In genomic region chr1:10450156-10450801, GRCh38 we compare ENCODE assay signal across 20 cellular contexts. TPM values are rescaled to one million over a fixed set of nuclear protein-coding genes. Genes with fewer than 3 reads are reported as not detected.
DNase-seq lines count a peak whose midpoint lies in the region; ATAC-seq and TF ChIP-seq lines count a peak whose summit lies in the region.
"Had no signal": no experiment of that assay in that cellular context is flagged by ENCODE, and none has a peak within 500 bp of the region (broad histone marks: within the 10 kb centered on the region; RNA-seq: fewer than 3 reads in every experiment).

No MANE protein-coding gene starts in this region.

- H3K9me3 ChIP-seq in right cardiac atrium (ENCODE audit: control insufficient read depth, low read length) (no peaks in the 10 kb centered on the region), upper lobe of right lung (no peaks in the 10 kb centered on the region)
- H3K9me3 ChIP-seq: upper lobe of left lung had no signal

- ATAC-seq in right cardiac atrium (peak; percentile 13 to 33), upper lobe of right lung (peak; percentile 21), GM18498 (IDR thresholded peaks at IDR 0.05; ENCODE audit: unreplicated experiment) (no peak)
- ATAC-seq: naive thymus-derived CD4-positive, alpha-beta T cell had no signal

- intact Hi-C loops in right cardiac atrium (cut with DNase I) (no loop called here), cardiac septum (cut with DNase I) (no loop called here), upper lobe of right lung (cut with DNase I) (no loop called here)

- H3K27ac Mint-ChIP-seq in glutamatergic neuron (ENCODE audit: unreplicated experiment): peak overlapping the region; percentile 60
- H3K27ac Mint-ChIP-seq: naive thymus-derived CD4-positive, alpha-beta T cell; stimulated activated naive CD8-positive, alpha-beta T cell treated with anti-CD3 and anti-CD28 coated beads, Interleukin-15, Interleukin-2, amounts not matched to agents 100 ng/mL and 50 ng/mL, for 24 hours had no signal

- no peak for TF ChIP-seq CTCF in glutamatergic neuron (IDR thresholded peaks at IDR 0.05; ENCODE audit: partially characterized antibody, unreplicated experiment)
- no peak for TF ChIP-seq CTCF in upper lobe of right lung (IDR thresholded peaks at IDR 0.05)

- H3K36me3 ChIP-seq in upper lobe of right lung: no peaks in the 10 kb centered on the region
- H3K36me3 ChIP-seq: upper lobe of left lung had no signal

- H3K27ac ChIP-seq in right cardiac atrium (ENCODE audit: low read length) (no peak overlapping the region), upper lobe of right lung (no peak overlapping the region)
- H3K27ac ChIP-seq: 22Rv1, upper lobe of left lung had no signal

- H3K9me3 Mint-ChIP-seq in glutamatergic neuron (ENCODE audit: unreplicated experiment): no peaks in the 10 kb centered on the region
- H3K9me3 Mint-ChIP-seq: naive thymus-derived CD4-positive, alpha-beta T cell; stimulated activated naive CD8-positive, alpha-beta T cell treated with anti-CD3 and anti-CD28 coated beads, Interleukin-15, Interleukin-2, amounts not matched to agents 100 ng/mL and 50 ng/mL, for 24 hours had no signal

- no peaks in the 10 kb centered on the region for H3K36me3 Mint-ChIP-seq in glutamatergic neuron (ENCODE audit: unreplicated experiment)

- WGBS in right cardiac atrium: 79% methylated on average over 21 of the region's 21 CpGs

- H3K4me1 Mint-ChIP-seq in glutamatergic neuron (ENCODE audit: low read depth, unreplicated experiment): peaks cover 20% of the 10 kb centered on the region

- no peaks in the 10 kb centered on the region for H3K4me1 ChIP-seq in right cardiac atrium (ENCODE audit: control insufficient read depth, insufficient read depth, low read length)
- peaks cover 8% of the 10 kb centered on the region for H3K4me1 ChIP-seq in upper lobe of right lung

- H3K4me3 ChIP-seq in right cardiac atrium (ENCODE audit: low read length) (no peak overlapping the region), upper lobe of right lung (no peak overlapping the region)
- H3K4me3 ChIP-seq: upper lobe of left lung had no signal

- no peaks in the 10 kb centered on the region for H3K27me3 Mint-ChIP-seq in glutamatergic neuron (ENCODE audit: unreplicated experiment)
- H3K27me3 Mint-ChIP-seq: stimulated activated naive CD8-positive, alpha-beta T cell treated with anti-CD3 and anti-CD28 coated beads, Interleukin-15, Interleukin-2, amounts not matched to agents 100 ng/mL and 50 ng/mL, for 24 hours had no signal

- DNase-seq in right cardiac atrium: no peak
- DNase-seq in cardiac septum (ENCODE audit: low spot score): no peak
- DNase-seq in glutamatergic neuron: no peak
- no peak for DNase-seq in upper lobe of right lung
- no peak for DNase-seq in NOMO-1 (lab: John Stamatoyannopoulos, UW; ENCODE audit: unreplicated experiment in 2 of 2)
- DNase-seq: activated CD4-positive, alpha-beta T cell treated with anti-CD3 and anti-CD28 coated beads for 48 hours; activated CD8-positive, alpha-beta memory T cell treated with anti-CD3 and anti-CD28 coated beads, Interleukin-2, amount 50 U/mL, for 4 hours; mammary epithelial cell; naive thymus-derived CD4-positive, alpha-beta T cell; NCI-H1105; NCI-H510A; NK-92 treated with Interleukin-12 subunit alpha and Interleukin-12 subunit beta, amount 100 ng/mL, for 24 hours; stimulated activated CD4-positive, alpha-beta T cell treated with anti-CD3 and anti-CD28 coated beads, Interleukin-2, amount 100 ng/mL, for 24 hours had no signal

- H3K4me3 Mint-ChIP-seq in glutamatergic neuron (ENCODE audit: unreplicated experiment): peak overlapping the region; percentile 59
- H3K4me3 Mint-ChIP-seq: naive thymus-derived CD4-positive, alpha-beta T cell; stimulated activated naive CD8-positive, alpha-beta T cell treated with anti-CD3 and anti-CD28 coated beads, Interleukin-15, Interleukin-2, amounts not matched to agents 100 ng/mL and 50 ng/mL, for 24 hours had no signal

- H3K27me3 ChIP-seq in right cardiac atrium (ENCODE audit: control insufficient read depth, insufficient read depth): no peaks in the 10 kb centered on the region
- H3K27me3 ChIP-seq in upper lobe of right lung: no peaks in the 10 kb centered on the region
- H3K27me3 ChIP-seq: upper lobe of left lung had no signal

RNA-seq across cellular contexts. Expression of gene CORT, which starts 0.4 kb away (rescaled TPM):
- under 1 TPM in 1 of 4 donors, not detected in 3; 0.35 TPM for total RNA-seq in right cardiac atrium
- 0.16 TPM for polyA plus RNA-seq in right cardiac atrium
- not detected for total RNA-seq in cardiac septum
- total RNA-seq in glutamatergic neuron (ENCODE audit: unreplicated experiment): 0.59 TPM
- total RNA-seq in upper lobe of right lung: not detected
- total RNA-seq: kidney epithelial cell, RPMI7951 had no signal
- polyA plus RNA-seq: BJ; naive thymus-derived CD4-positive, alpha-beta T cell had no signal

RNA-seq across cellular contexts. Expression of gene CENPS, which starts 20.0 kb away (rescaled TPM):
- total RNA-seq in right cardiac atrium (1 to 10 TPM; 5.2 to 9.7 (median 7.7) TPM), cardiac septum (7.3 TPM), glutamatergic neuron (ENCODE audit: unreplicated experiment) (9.3 TPM), upper lobe of right lung (10.2 TPM)
- polyA plus RNA-seq in right cardiac atrium: 9.2 TPM

RNA-seq across cellular contexts. Expression of gene DFFA, which starts 22.1 kb away (rescaled TPM):
- total RNA-seq in right cardiac atrium (10 to 100 TPM; 25.8 to 31.3 (median 28.9) TPM), cardiac septum (22.8 TPM), glutamatergic neuron (ENCODE audit: unreplicated experiment) (38.0 TPM), upper lobe of right lung (36.9 TPM)
- polyA plus RNA-seq in right cardiac atrium: 17.0 TPM

RNA-seq across cellular contexts. Expression of gene PEX14, which starts 24.5 kb away (rescaled TPM):
- total RNA-seq in right cardiac atrium: 10 to 100 TPM; 17.5 to 22.9 (median 20.8) TPM
- 24.6 TPM for polyA plus RNA-seq in right cardiac atrium
- 17.7 TPM for total RNA-seq in cardiac septum
- 25.8 TPM for total RNA-seq in glutamatergic neuron (ENCODE audit: unreplicated experiment)
- 25.8 TPM for total RNA-seq in upper lobe of right lung

RNA-seq across cellular contexts. Expression of gene PGD, which starts 51.4 kb away (rescaled TPM):
- 10 to 100 TPM; 30.8 to 38.8 (median 36.2) TPM for total RNA-seq in right cardiac atrium
- 25.8 TPM for polyA plus RNA-seq in right cardiac atrium
- 26.4 TPM for total RNA-seq in cardiac septum
- total RNA-seq in glutamatergic neuron (ENCODE audit: unreplicated experiment): 304 TPM
- 166 TPM for total RNA-seq in upper lobe of right lung
